17 cellular contexts compared by ENCODE assay signal in the genomic region with DNA sequence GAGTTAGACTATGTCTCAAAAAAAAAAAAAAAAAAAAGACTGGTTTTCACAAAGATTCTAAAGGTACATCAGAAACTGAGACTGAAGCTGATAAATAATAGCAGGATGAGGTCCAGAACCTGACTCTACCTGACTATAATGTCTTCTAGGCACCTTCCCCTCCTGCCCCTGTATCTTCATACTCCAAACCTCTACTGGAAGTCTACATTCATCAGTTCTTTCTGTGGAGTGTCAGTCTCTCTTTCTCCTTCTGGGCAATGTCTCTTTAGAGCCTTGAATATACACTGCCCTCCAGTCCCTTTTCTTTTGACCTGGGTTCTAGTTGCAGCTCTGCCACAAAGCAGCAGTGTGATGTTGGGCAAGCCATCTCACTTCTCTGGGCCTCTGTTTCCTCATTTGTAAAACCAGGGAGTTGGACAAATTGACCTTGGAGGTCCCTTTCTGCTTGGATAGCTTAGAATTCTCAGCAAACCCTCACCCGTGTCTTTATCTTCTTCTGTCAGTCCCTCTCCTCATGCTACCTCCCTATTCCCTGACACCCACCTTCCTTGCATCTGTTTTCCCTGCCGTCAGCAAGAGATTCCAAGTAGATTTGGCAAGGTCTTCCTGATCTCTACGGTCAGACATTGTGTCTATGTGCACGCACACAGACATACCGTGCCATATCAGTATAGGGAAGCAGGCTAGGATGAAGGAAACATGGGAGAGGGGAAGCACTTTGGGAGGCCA. TPM values are rescaled to one million over a fixed set of nuclear protein-coding genes. Genes with fewer than 3 reads are reported as not detected.
A peak's percentile ranks its signal among the peaks of the same experiment; 100 is the strongest.
DNase-seq lines count a peak whose midpoint lies in the region; ATAC-seq and TF ChIP-seq lines count a peak whose summit lies in the region.
"Had no signal": no experiment of that assay in that cellular context is flagged by ENCODE, and none has a peak within 500 bp of the region (broad histone marks: within the 10 kb centered on the region; RNA-seq: fewer than 3 reads in every experiment).

No MANE protein-coding gene starts in this region.

- H3K27me3 ChIP-seq in Loucy (ENCODE audit: insufficient read depth, low read length, poor library complexity, severe bottlenecking) (peaks cover 5% of the 10 kb centered on the region), neuronal stem cell (ENCODE audit: control insufficient read depth in 3 of 3, insufficient read depth in 3 of 3, low read depth in 1 of 3, low read length in 3 of 3) (peaks cover 0 to 49% (median 0%) of the 10 kb centered on the region in 3 experiments)

- H2BK15ac ChIP-seq in neuronal stem cell (ENCODE audit: low read length): peak overlapping the region; percentile 42

- H3K79me2 ChIP-seq in Loucy (ENCODE audit: insufficient read depth, low read length): peaks cover 95% of the 10 kb centered on the region

- H2AFZ ChIP-seq in Loucy (ENCODE audit: low read length) (no peak overlapping the region), neuronal stem cell (ENCODE audit: low read length) (no peak overlapping the region)
- H2AFZ ChIP-seq: GM23338 had no signal

- no peaks in the 10 kb centered on the region for H3K79me1 ChIP-seq in neuronal stem cell (ENCODE audit: low read depth, low read length)

- no peak overlapping the region for H2BK120ac ChIP-seq in neuronal stem cell (ENCODE audit: low read depth, low read length)

- H3K4me1 ChIP-seq in Loucy (ENCODE audit: insufficient read depth, low read length, poor library complexity, severe bottlenecking) (peaks cover 56% of the 10 kb centered on the region), neuronal stem cell (ENCODE audit: control insufficient read depth in 2 of 2, insufficient read depth in 1 of 2, low read depth in 1 of 2, low read length in 2 of 2) (peaks cover 5 to 18% of the 10 kb centered on the region in 2 donors)

- no CpG with 5 or more reads among the region's 5 CpGs for WGBS in neuronal stem cell (ENCODE audit: extremely low coverage in 2 of 2, insufficient read length in 2 of 2, insufficient replicate concordance in 1 of 2), 2 donors

- no peak overlapping the region for H2BK5ac ChIP-seq in neuronal stem cell (ENCODE audit: low read length)

- no peak overlapping the region for H3K14ac ChIP-seq in neuronal stem cell (ENCODE audit: low read length)

- peak; percentile 41 for DNase-seq in CD1c-positive myeloid dendritic cell (ENCODE audit: extremely low spot score)
- DNase-seq in erythroblast (lab: John Stamatoyannopoulos, UW): peak; percentile 57 to 74
- no peak for DNase-seq in neuronal stem cell (ENCODE audit: low spot score)
- DNase-seq in HK-2 (ENCODE audit: unreplicated experiment): no peak
- DNase-seq in SIG-M5 treated with dmso at 0.1 percent for 504 hours (lab: John Stamatoyannopoulos, UW; ENCODE audit: unreplicated experiment): no peak
- DNase-seq in HT-29 (ENCODE audit: low spot score): no peak
- DNase-seq: Calu3; CD4-positive, CD25-positive, alpha-beta regulatory T cell; KG1; NCI-H1092; NCI-H2081 treated with DMSO at 0.1 percent for 48 hours; NCI-H510A; NCI-H774 had no signal

- no peak for TF ChIP-seq CTCF in Loucy (conservative IDR thresholded peaks at IDR 0.05; ENCODE audit: low read length)

- H3K36me3 ChIP-seq in Loucy (ENCODE audit: insufficient read depth, low read length) (peaks cover 18% of the 10 kb centered on the region; the same call in 1 of the 2 replicates), neuronal stem cell (replicated peaks in 1 of 2; ENCODE audit: control insufficient read depth in 2 of 2, insufficient read depth in 2 of 2, low read length in 2 of 2) (peaks cover 0 to 2% of the 10 kb centered on the region in 2 donors)

- H3K4me2 ChIP-seq in Loucy (ENCODE audit: low read depth, low read length, poor library complexity, severe bottlenecking): peak overlapping the region; percentile 52
- H3K4me2 ChIP-seq in neuronal stem cell (ENCODE audit: insufficient read depth, low read length, poor library complexity, severe bottlenecking): no peak overlapping the region
- H3K4me2 ChIP-seq: GM23338 had no signal

- no peak overlapping the region for H4K8ac ChIP-seq in neuronal stem cell (ENCODE audit: low read depth, low read length)

- H3K9ac ChIP-seq in Loucy (ENCODE audit: low read depth, low read length, poor library complexity, severe bottlenecking): peak overlapping the region; percentile 53
- H3K9ac ChIP-seq in neuronal stem cell (ENCODE audit: low read depth, low read length, poor library complexity): no peak overlapping the region

- H2AK5ac ChIP-seq in neuronal stem cell (ENCODE audit: low read depth, low read length): peak overlapping the region; percentile 20

- no peak for ATAC-seq in GM19467 (IDR thresholded peaks at IDR 0.05; ENCODE audit: unreplicated experiment)
- ATAC-seq: GM23338, HCT116 had no signal

- H3K4me3 ChIP-seq in Loucy (ENCODE audit: low read length, poor library complexity, severe bottlenecking) (peak overlapping the region; percentile 19), neuronal stem cell (ENCODE audit: low read length in 2 of 2) (no peak overlapping the region)
- H3K4me3 ChIP-seq: GM23338 had no signal

- no peak overlapping the region for H3K23ac ChIP-seq in neuronal stem cell (ENCODE audit: low read depth, low read length, poor library complexity)

- H4K91ac ChIP-seq in neuronal stem cell (ENCODE audit: low read depth, low read length, poor library complexity): no peak overlapping the region

- no peak overlapping the region for H3K18ac ChIP-seq in neuronal stem cell (ENCODE audit: low read length)

- TF ChIP-seq POLR2A in erythroblast (IDR thresholded peaks at IDR 0.05; ENCODE audit: low read length): no peak

- H4K20me1 ChIP-seq in Loucy (ENCODE audit: insufficient read depth, low read length, poor library complexity, severe bottlenecking): peaks cover 20% of the 10 kb centered on the region

- no peaks in the 10 kb centered on the region; the same call in 1 of the 2 replicates for H3F3A ChIP-seq in Loucy (ENCODE audit: low read depth)

- no peak overlapping the region for H2BK12ac ChIP-seq in neuronal stem cell (ENCODE audit: low read length)

- no peaks in the 10 kb centered on the region for H3K9me3 ChIP-seq in Loucy (ENCODE audit: insufficient read depth, low read depth, low read length)
- no peaks in the 10 kb centered on the region for H3K9me3 ChIP-seq in neuronal stem cell (replicated peaks in 1 of 2; ENCODE audit: control insufficient read depth in 2 of 2, insufficient read depth in 1 of 2, low read depth in 1 of 2, low read length in 2 of 2)

- H3K9me2 ChIP-seq in Loucy (replicated peaks; ENCODE audit: low read depth, low read length): no peaks in the 10 kb centered on the region

- no peak overlapping the region for H3K27ac ChIP-seq in neuronal stem cell (replicated peaks; ENCODE audit: low read length)

- no peak overlapping the region for H3K4ac ChIP-seq in neuronal stem cell (ENCODE audit: low read length)

RNA-seq across cellular contexts. Expression of gene NFE2, which starts 4.3 kb away (rescaled TPM):
- 2.4 TPM for polyA plus RNA-seq in neuronal stem cell (2013, experiment 1 of 2)
- 2.5 TPM for polyA plus RNA-seq in neuronal stem cell (2013, experiment 2 of 2)
- 0.20 TPM in 1 of 2 replicates, not detected in the other for total RNA-seq in HT-29 (2014; rRNA removed; shearing (Covaris generic))

RNA-seq across cellular contexts. Expression of gene HNRNPA1, which starts 16.0 kb away (rescaled TPM):
- 3,971 TPM for polyA plus RNA-seq in neuronal stem cell (2013, experiment 1 of 2)
- polyA plus RNA-seq in neuronal stem cell (2013, experiment 2 of 2): 3,933 TPM
- total RNA-seq in HT-29 (2014; rRNA removed; shearing (Covaris generic)): 283 and 287 TPM in 2 replicates

RNA-seq across cellular contexts. Expression of gene CBX5, which starts 16.6 kb away (rescaled TPM):
- polyA plus RNA-seq in neuronal stem cell (2013, experiment 1 of 2): 162 TPM
- 170 TPM for polyA plus RNA-seq in neuronal stem cell (2013, experiment 2 of 2)
- 16.7 and 18.3 TPM in 2 replicates for total RNA-seq in HT-29 (2014; rRNA removed; shearing (Covaris generic))

RNA-seq across cellular contexts. Expression of gene COPZ1, which starts 28.4 kb away (rescaled TPM):
- polyA plus RNA-seq in neuronal stem cell (2013, experiment 1 of 2): 188 TPM
- polyA plus RNA-seq in neuronal stem cell (2013, experiment 2 of 2): 183 TPM
- total RNA-seq in HT-29 (2014; rRNA removed; shearing (Covaris generic)): 83.7 and 89.9 TPM in 2 replicates

Comparison
In these comparisons a context has a peak if more than half of its experiments do, and no peak if none do; other contexts are left out.
1. DNase-seq: peak in CD1c-positive myeloid dendritic cell (single experiment) and erythroblast (2 of 2); none in neuronal stem cell (single experiment), HK-2 (single experiment), SIG-M5 treated with dmso at 0.1 percent for 504 hours (single experiment) and HT-29 (single experiment).